In the genomic region with DNA sequence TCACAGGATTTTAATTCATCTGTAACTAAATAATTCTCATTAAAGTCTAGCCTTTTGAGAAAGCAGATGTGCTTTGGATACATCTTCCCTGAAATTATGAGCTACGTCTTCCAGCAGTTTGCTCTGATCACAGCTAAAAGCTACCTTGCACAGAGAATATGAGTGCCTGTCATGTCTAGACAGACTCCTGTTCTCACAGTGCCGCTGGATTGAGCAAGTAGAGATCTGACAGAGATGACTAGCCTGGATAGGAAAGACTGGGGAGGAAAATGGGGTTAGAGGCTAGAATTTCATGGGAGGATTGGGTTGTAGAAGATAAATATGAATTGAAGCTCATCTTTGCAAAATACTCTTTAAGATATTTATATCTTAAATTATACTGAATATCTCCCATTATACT, we compare ENCODE assay signal across 17 cellular contexts.
"Had no signal": no experiment of that assay in that cellular context is flagged by ENCODE, and none has a peak within 500 bp of the region (broad histone marks: within the 10 kb centered on the region; RNA-seq: fewer than 3 reads in every experiment).

No MANE protein-coding gene starts in this region.

- H3K4me3 ChIP-seq: ascending aorta, left lung, thyroid gland had no signal

- H3K4me1 Mint-ChIP-seq: nephron progenitor cell had no signal

- DNase-seq: activated CD4-positive, alpha-beta memory T cell treated with anti-CD3 and anti-CD28 coated beads, Interleukin-2, amount 10 ng/mL, durations not matched to agents 7 days and 5 days; activated CD4-positive, alpha-beta T cell treated with anti-CD3 and anti-CD28 coated beads for 4 hours; activated CD8-positive, alpha-beta memory T cell treated with anti-CD3 and anti-CD28 coated beads, Interleukin-2, amount 10 ng/mL, durations not matched to agents 7 days and 5 days; dermis blood vessel endothelial cell; effector memory CD4-positive, alpha-beta T cell; hippocampal formation; left lung; midbrain; nephron progenitor cell; nucleus accumbens; stimulated activated CD4-positive, alpha-beta T cell treated with anti-CD3 and anti-CD28 coated beads, Interleukin-12 subunit alpha, Interleukin-12 subunit beta, amount 100 ng/mL, for 4 hours; stimulated activated CD4-positive, alpha-beta T cell treated with anti-CD3 and anti-CD28 coated beads, Interleukin-1b, Interleukin-23, amount 100 ng/mL, for 48 hours; stimulated activated CD8-positive, alpha-beta memory T cell treated with anti-CD3 and anti-CD28 coated beads, Interleukin-4, amount 100 ng/mL, for 48 hours; stimulated activated naive CD4-positive, alpha-beta T cell treated with Interleukin-2 at 50 U/mL for 16 hours; thyroid gland had no signal

- H3K4me1 ChIP-seq: ascending aorta, thyroid gland had no signal

- H3K9me3 ChIP-seq: ascending aorta, left lung, thyroid gland had no signal

- ATAC-seq: activated CD8-positive, alpha-beta memory T cell treated with anti-CD3 and anti-CD28 coated beads, Interleukin-2, amount 10 ng/mL, durations not matched to agents 7 days and 5 days; left lung had no signal

- H3K9me3 Mint-ChIP-seq: activated CD4-positive, alpha-beta memory T cell treated with anti-CD3 and anti-CD28 coated beads, Interleukin-2, amount 10 ng/mL, durations not matched to agents 7 days and 5 days; nephron progenitor cell; T-helper 2 cell treated with Interferon-gamma antibody and Interleukin-4, amounts not matched to agents 5 μg/mL and 100 μg/mL, for 36 hours had no signal

- H3K27me3 ChIP-seq: ascending aorta, left lung, thyroid gland had no signal

- H3K27ac ChIP-seq: ascending aorta, left lung, thyroid gland had no signal

- H3K4me3 Mint-ChIP-seq: activated CD4-positive, alpha-beta memory T cell treated with anti-CD3 and anti-CD28 coated beads, Interleukin-2, amount 10 ng/mL, durations not matched to agents 7 days and 5 days; activated CD8-positive, alpha-beta memory T cell treated with anti-CD3 and anti-CD28 coated beads, Interleukin-2, amount 10 ng/mL, durations not matched to agents 7 days and 5 days; nephron progenitor cell; T-helper 2 cell treated with Interferon-gamma antibody and Interleukin-4, amounts not matched to agents 5 μg/mL and 100 μg/mL, for 36 hours had no signal

- H3K27ac Mint-ChIP-seq: activated CD4-positive, alpha-beta memory T cell treated with anti-CD3 and anti-CD28 coated beads, Interleukin-2, amount 10 ng/mL, durations not matched to agents 7 days and 5 days; activated CD8-positive, alpha-beta memory T cell treated with anti-CD3 and anti-CD28 coated beads, Interleukin-2, amount 10 ng/mL, durations not matched to agents 7 days and 5 days; nephron progenitor cell; T-helper 2 cell treated with Interferon-gamma antibody and Interleukin-4, amounts not matched to agents 5 μg/mL and 100 μg/mL, for 36 hours had no signal

- H3K27me3 Mint-ChIP-seq: activated CD4-positive, alpha-beta memory T cell treated with anti-CD3 and anti-CD28 coated beads, Interleukin-2, amount 10 ng/mL, durations not matched to agents 7 days and 5 days; activated CD8-positive, alpha-beta memory T cell treated with anti-CD3 and anti-CD28 coated beads, Interleukin-2, amount 10 ng/mL, durations not matched to agents 7 days and 5 days had no signal
